Comparison of ENCODE assay signal across 16 cellular contexts in the genomic region with DNA sequence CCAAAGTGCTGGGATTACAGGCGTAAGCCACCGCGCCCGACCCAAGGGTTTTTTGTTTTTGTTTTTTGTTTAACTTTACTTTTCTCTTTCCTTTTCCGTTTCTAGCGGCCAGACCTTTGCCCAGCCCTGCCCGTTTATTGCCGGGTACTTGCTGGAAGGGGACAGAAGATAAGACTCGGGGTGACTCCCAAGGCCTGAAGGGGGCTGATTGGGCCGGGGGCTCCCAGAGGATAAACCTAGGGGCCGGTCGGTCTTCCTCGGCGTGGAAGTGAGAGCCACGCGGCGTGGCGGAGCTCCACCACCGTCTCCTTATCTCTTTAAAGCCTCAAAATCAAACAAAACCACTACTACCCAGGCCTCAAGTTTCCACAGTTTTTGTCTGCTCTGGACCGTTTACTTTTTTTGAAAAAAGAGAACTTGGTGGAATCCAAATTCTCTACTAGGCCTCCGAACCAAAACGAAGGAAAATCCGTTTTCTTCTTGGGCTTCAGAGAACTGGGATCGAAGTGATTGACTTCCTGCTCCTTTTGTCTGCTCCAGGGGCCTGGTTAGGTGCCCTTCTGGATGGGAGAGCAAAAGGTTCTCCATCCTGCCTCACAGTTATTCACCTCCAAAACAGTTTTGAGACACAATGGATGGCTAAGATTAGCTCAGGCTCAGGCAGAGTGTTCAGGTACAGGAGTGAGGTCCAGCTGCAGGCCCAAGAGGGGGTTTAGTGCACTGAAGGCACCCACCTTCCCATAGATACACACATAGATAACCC. TPM values are rescaled to one million over a fixed set of nuclear protein-coding genes. Genes with fewer than 3 reads are reported as not detected.
DNase-seq lines count a peak whose midpoint lies in the region; ATAC-seq and TF ChIP-seq lines count a peak whose summit lies in the region.
"Had no signal": no experiment of that assay in that cellular context is flagged by ENCODE, and none has a peak within 500 bp of the region (broad histone marks: within the 10 kb centered on the region; RNA-seq: fewer than 3 reads in every experiment).

No MANE protein-coding gene starts in this region.

- in situ Hi-C loops in HAP-1 (cut with MboI; ENCODE audit: low sequenced_read_pairs) = no loop called here

- TF ChIP-seq CTCF in activated B cell treated with CpG ODN at 0.5 μM for 24 hours (IDR thresholded peaks at IDR 0.05) = no peak

- H3K18ac ChIP-seq in mesenchymal stem cell (ENCODE audit: low read depth in 1 of 2, low read length in 2 of 2) = peak overlapping the region; percentile 13 to 48

- H2AFZ ChIP-seq in mesenchymal stem cell (ENCODE audit: low read depth, low read length) = no peak overlapping the region
- H2AFZ ChIP-seq: parathyroid adenoma had no signal

- no peaks in the 10 kb centered on the region for H3K79me1 ChIP-seq in mesenchymal stem cell (replicated peaks; ENCODE audit: low read length, poor library complexity, severe bottlenecking)

- H3K9ac ChIP-seq in mesenchymal stem cell (ENCODE audit: low read length) = no peak overlapping the region
- H3K9ac ChIP-seq: parathyroid adenoma had no signal

- WGBS in mesenchymal stem cell = 69% methylated on average over 24 of the region's 24 CpGs

- peak; percentile 57 for DNase-seq in activated effector memory CD4-positive, alpha-beta T cell treated with anti-CD3 and anti-CD28 coated beads, Interleukin-2, amount 50 U/mL, for 16 hours
- DNase-seq in activated effector memory CD4-positive, alpha-beta T cell treated with Interleukin-2 at 50 U/mL for 16 hours = no peak
- DNase-seq in activated B cell treated with CpG ODN at 0.5 μM for 24 hours (no peak), mesenchymal stem cell (no peak), NCI-H2171 (lab: John Stamatoyannopoulos, UW) (no peak), HAP-1 (ENCODE audit: low spot score in 2 of 2) (no peak)
- no peak for DNase-seq in stimulated activated effector memory CD8-positive, alpha-beta T cell treated with anti-CD3 and anti-CD28 coated beads, Interleukin-12 subunit alpha, Interleukin-12 subunit beta, amount 100 ng/mL, for 72 hours (ENCODE audit: low spot score in 2 of 2)
- DNase-seq in effector CD8-positive, alpha-beta T cell (lab: John Stamatoyannopoulos, UW) = no peak
- DNase-seq: activated CD4-positive, CD25-positive, alpha-beta regulatory T cell; head of caudate nucleus; kidney; MM.1S; NCI-H1930; NCI-H510A; stimulated activated CD4-positive, alpha-beta T cell treated with anti-CD3 and anti-CD28 coated beads, Interleukin-12 subunit alpha, Interleukin-12 subunit beta, amount 100 ng/mL, for 4 hours had no signal

- peaks cover 3% of the 10 kb centered on the region for H3K9me3 ChIP-seq in mesenchymal stem cell (ENCODE audit: control insufficient read depth, low read length)
- H3K9me3 ChIP-seq in HAP-1 = no peaks in the 10 kb centered on the region; the same call in 1 of the 2 replicates

- H4K91ac ChIP-seq in mesenchymal stem cell (ENCODE audit: low read length) = no peak overlapping the region

- H3K23ac ChIP-seq in mesenchymal stem cell (ENCODE audit: low read length in 2 of 2) = peak overlapping the region in 1 of 2 experiments; percentile 75

- intact Hi-C loops in activated B cell treated with CpG ODN at 0.5 μM for 24 hours (cut with micrococcal nuclease) = no loop called here

- no peaks in the 10 kb centered on the region for H3K36me3 Mint-ChIP-seq in activated B cell treated with CpG ODN at 0.5 μM for 24 hours (ENCODE audit: low read depth)
- peaks cover 5% of the 10 kb centered on the region for H3K36me3 Mint-ChIP-seq in stimulated activated effector memory CD8-positive, alpha-beta T cell treated with anti-CD3 and anti-CD28 coated beads, Interleukin-12 subunit alpha, Interleukin-12 subunit beta, amount 100 ng/mL, for 72 hours

- H3K27me3 ChIP-seq in mesenchymal stem cell (ENCODE audit: control insufficient read depth in 1 of 2, insufficient read depth in 1 of 2, low read length in 2 of 2) = peaks cover 99 to 100% of the 10 kb centered on the region in 2 experiments
- peaks cover 22% of the 10 kb centered on the region; the same call in 1 of the 2 replicates for H3K27me3 ChIP-seq in HAP-1 (ENCODE audit: low read depth)

- ATAC-seq in activated B cell treated with CpG ODN at 0.5 μM for 24 hours (ENCODE audit: low read depth) = no peak
- ATAC-seq in stimulated activated effector memory CD8-positive, alpha-beta T cell treated with anti-CD3 and anti-CD28 coated beads, Interleukin-12 subunit alpha, Interleukin-12 subunit beta, amount 100 ng/mL, for 72 hours = no peak

- H3K4me1 Mint-ChIP-seq in activated B cell treated with CpG ODN at 0.5 μM for 24 hours = peaks cover 3% of the 10 kb centered on the region
- H3K4me1 Mint-ChIP-seq in stimulated activated effector memory CD8-positive, alpha-beta T cell treated with anti-CD3 and anti-CD28 coated beads, Interleukin-12 subunit alpha, Interleukin-12 subunit beta, amount 100 ng/mL, for 72 hours = peaks cover 14% of the 10 kb centered on the region

- POLR2A ChIA-PET in activated B cell treated with CpG ODN at 0.5 μM for 24 hours (lab: Charles Lee) = no interaction called here

- H3K27ac Mint-ChIP-seq in activated B cell treated with CpG ODN at 0.5 μM for 24 hours = no peak overlapping the region
- no peak overlapping the region for H3K27ac Mint-ChIP-seq in stimulated activated effector memory CD8-positive, alpha-beta T cell treated with anti-CD3 and anti-CD28 coated beads, Interleukin-12 subunit alpha, Interleukin-12 subunit beta, amount 100 ng/mL, for 72 hours

- no peaks in the 10 kb centered on the region for H3K9me3 Mint-ChIP-seq in activated B cell treated with CpG ODN at 0.5 μM for 24 hours
- no peaks in the 10 kb centered on the region for H3K9me3 Mint-ChIP-seq in stimulated activated effector memory CD8-positive, alpha-beta T cell treated with anti-CD3 and anti-CD28 coated beads, Interleukin-12 subunit alpha, Interleukin-12 subunit beta, amount 100 ng/mL, for 72 hours

- peaks cover 6% of the 10 kb centered on the region for H3K4me1 ChIP-seq in mesenchymal stem cell (ENCODE audit: control insufficient read depth, insufficient read depth, low read depth, low read length)
- peaks cover 3% of the 10 kb centered on the region for H3K4me1 ChIP-seq in HAP-1
- H3K4me1 ChIP-seq: parathyroid adenoma had no signal

- H3K27me3 Mint-ChIP-seq in activated B cell treated with CpG ODN at 0.5 μM for 24 hours = peaks cover 78% of the 10 kb centered on the region

- H3K4me3 Mint-ChIP-seq in activated B cell treated with CpG ODN at 0.5 μM for 24 hours = peak overlapping the region; percentile 35
- H3K4me3 Mint-ChIP-seq in stimulated activated effector memory CD8-positive, alpha-beta T cell treated with anti-CD3 and anti-CD28 coated beads, Interleukin-12 subunit alpha, Interleukin-12 subunit beta, amount 100 ng/mL, for 72 hours = peak overlapping the region; percentile 61

- H2BK120ac ChIP-seq in mesenchymal stem cell (ENCODE audit: low read depth, low read length) = no peak overlapping the region

- no peak overlapping the region for H3K4me2 ChIP-seq in mesenchymal stem cell (ENCODE audit: low read length, poor library complexity, severe bottlenecking)

- CTCF ChIA-PET in activated B cell treated with CpG ODN at 0.5 μM for 24 hours (lab: Charles Lee) = no interaction called here

- no peak overlapping the region for H4K8ac ChIP-seq in mesenchymal stem cell (ENCODE audit: low read length)

- H3K36me3 ChIP-seq in mesenchymal stem cell (ENCODE audit: control insufficient read depth in 1 of 2, insufficient read depth in 2 of 2, low read depth in 1 of 2, low read length in 2 of 2) (no peaks in the 10 kb centered on the region), HAP-1 (replicated peaks) (no peaks in the 10 kb centered on the region)

- no peak overlapping the region for H3K27ac ChIP-seq in mesenchymal stem cell (ENCODE audit: low read length, poor library complexity, severe bottlenecking)
- H3K27ac ChIP-seq: parathyroid adenoma had no signal

- H2BK15ac ChIP-seq in mesenchymal stem cell (ENCODE audit: low read depth, poor library complexity, severe bottlenecking) = no peak overlapping the region

- no peak overlapping the region for H3K4me3 ChIP-seq in mesenchymal stem cell (ENCODE audit: insufficient read depth in 1 of 2, low read depth in 1 of 2, low read length in 2 of 2)
- no peak overlapping the region for H3K4me3 ChIP-seq in HAP-1

- no peak overlapping the region for H2BK12ac ChIP-seq in mesenchymal stem cell (ENCODE audit: low read length in 2 of 2)

- H3K4ac ChIP-seq in mesenchymal stem cell (ENCODE audit: low read depth in 1 of 2, low read length in 2 of 2) = no peak overlapping the region

- H2AK5ac ChIP-seq in mesenchymal stem cell (ENCODE audit: low read length, severe bottlenecking) = no peak overlapping the region

- H2BK5ac ChIP-seq in mesenchymal stem cell (ENCODE audit: low read depth, low read length, poor library complexity, severe bottlenecking) = no peak overlapping the region

- no peak overlapping the region for H3K14ac ChIP-seq in mesenchymal stem cell (ENCODE audit: low read length in 2 of 2)

RNA-seq across cellular contexts. Expression of gene HOXB9, which starts 8.5 kb away (rescaled TPM):
- 0.13 TPM in 1 of 2 replicates, not detected in the other for total RNA-seq in activated B cell treated with CpG ODN at 0.5 μM for 24 hours
- 47.3 TPM for polyA plus RNA-seq in mesenchymal stem cell (2013, experiment 1 of 2)
- polyA plus RNA-seq in mesenchymal stem cell (2013, experiment 2 of 2) = 47.4 TPM

RNA-seq across cellular contexts. Expression of gene HOXB8, which starts 19.5 kb away (rescaled TPM):
- not detected in 2 replicates for total RNA-seq in activated B cell treated with CpG ODN at 0.5 μM for 24 hours
- 53.4 TPM for polyA plus RNA-seq in mesenchymal stem cell (2013, experiment 1 of 2)
- polyA plus RNA-seq in mesenchymal stem cell (2013, experiment 2 of 2) = 50.0 TPM

RNA-seq across cellular contexts. Expression of gene HOXB7, which starts 23.8 kb away (rescaled TPM):
- total RNA-seq in activated B cell treated with CpG ODN at 0.5 μM for 24 hours = 0.60 and 0.93 TPM in 2 replicates
- 108 TPM for polyA plus RNA-seq in mesenchymal stem cell (2013, experiment 1 of 2)
- polyA plus RNA-seq in mesenchymal stem cell (2013, experiment 2 of 2) = 115 TPM

RNA-seq across cellular contexts. Expression of gene HOXB6, which starts 29.8 kb away (rescaled TPM):
- not detected in 2 replicates for total RNA-seq in activated B cell treated with CpG ODN at 0.5 μM for 24 hours
- 37.1 TPM for polyA plus RNA-seq in mesenchymal stem cell (2013, experiment 1 of 2)
- 35.9 TPM for polyA plus RNA-seq in mesenchymal stem cell (2013, experiment 2 of 2)

RNA-seq across cellular contexts. Expression of gene HOXB5, which starts 41.0 kb away (rescaled TPM):
- not detected in 2 replicates for total RNA-seq in activated B cell treated with CpG ODN at 0.5 μM for 24 hours
- polyA plus RNA-seq in mesenchymal stem cell (2013, experiment 1 of 2) = 15.0 TPM
- 14.1 TPM for polyA plus RNA-seq in mesenchymal stem cell (2013, experiment 2 of 2)
